1 cellular context compared by ENCODE assay signal in the genomic region with DNA sequence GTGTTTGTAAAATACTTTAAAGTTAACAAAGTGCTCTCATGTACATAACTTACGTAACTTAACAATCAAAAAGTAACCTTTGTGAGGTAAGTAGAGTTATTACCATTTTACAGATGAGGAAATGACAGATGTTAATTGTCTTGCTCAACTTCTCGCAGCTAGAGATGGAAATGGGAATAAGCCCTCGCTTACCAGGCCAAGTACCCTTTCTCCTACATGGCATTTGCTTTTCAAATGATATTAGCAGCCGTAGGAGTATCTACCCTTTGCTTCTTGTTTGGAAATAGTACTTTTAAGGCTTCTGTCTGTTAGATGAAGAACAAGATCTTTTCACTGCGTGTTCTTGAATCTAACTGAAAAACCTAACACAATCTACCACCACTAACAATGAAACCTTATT.
TF ChIP-seq lines count a peak whose summit lies in the region.

No MANE protein-coding gene starts in this region.

TF ChIP-seq in HepG2, 621 proteins besides CTCF, POLR2A, EP300 and RAD21 (continued from another document):
- TF ChIP-seq ZNF710 (CRISPR knock-in tag; IDR thresholded peaks at IDR 0.05; ENCODE audit: borderline replicate concordance), result no peak
- TF ChIP-seq, protein P1, sequence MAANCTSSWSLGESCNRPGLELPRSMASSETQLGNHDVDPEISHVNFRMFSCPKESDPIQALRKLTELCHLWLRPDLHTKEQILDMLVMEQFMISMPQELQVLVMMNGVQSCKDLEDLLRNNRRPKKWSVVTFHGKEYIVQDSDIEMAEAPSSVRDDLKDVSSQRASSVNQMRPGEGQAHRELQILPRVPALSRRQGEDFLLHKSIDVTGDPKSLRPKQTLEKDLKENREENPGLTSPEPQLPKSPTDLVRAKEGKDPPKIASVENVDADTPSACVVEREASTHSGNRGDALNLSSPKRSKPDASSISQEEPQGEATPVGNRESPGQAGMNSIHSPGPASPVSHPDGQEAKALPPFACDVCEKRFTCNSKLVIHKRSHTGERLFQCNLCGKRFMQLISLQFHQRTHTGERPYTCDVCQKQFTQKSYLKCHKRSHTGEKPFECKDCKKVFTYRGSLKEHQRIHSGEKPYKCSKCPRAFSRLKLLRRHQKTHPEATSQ (CRISPR knock-in tag; IDR thresholded peaks at IDR 0.05; ENCODE audit: borderline replicate concordance), result no peak
- TF ChIP-seq, protein P2, sequence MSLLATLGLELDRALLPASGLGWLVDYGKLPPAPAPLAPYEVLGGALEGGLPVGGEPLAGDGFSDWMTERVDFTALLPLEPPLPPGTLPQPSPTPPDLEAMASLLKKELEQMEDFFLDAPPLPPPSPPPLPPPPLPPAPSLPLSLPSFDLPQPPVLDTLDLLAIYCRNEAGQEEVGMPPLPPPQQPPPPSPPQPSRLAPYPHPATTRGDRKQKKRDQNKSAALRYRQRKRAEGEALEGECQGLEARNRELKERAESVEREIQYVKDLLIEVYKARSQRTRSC (CRISPR knock-in tag; IDR thresholded peaks at IDR 0.05; ENCODE audit: low read depth), result no peak
- TF ChIP-seq NONO (IDR thresholded peaks at IDR 0.05), result no peak
- TF ChIP-seq NONO (CRISPR knock-in tag; conservative IDR thresholded peaks at IDR 0.05), result no peak
- no peak for TF ChIP-seq ZFP36 (IDR thresholded peaks at IDR 0.05; ENCODE audit: borderline replicate concordance, low read depth, low read length, partially characterized antibody)
- no peak for TF ChIP-seq ZFP37 (CRISPR knock-in tag; IDR thresholded peaks at IDR 0.05; ENCODE audit: borderline replicate concordance)
- TF ChIP-seq RXRB (CRISPR knock-in tag; IDR thresholded peaks at IDR 0.05; ENCODE audit: borderline replicate concordance), result no peak
- no peak for TF ChIP-seq ELF1 (CRISPR knock-in tag; IDR thresholded peaks at IDR 0.05)
- no peak for TF ChIP-seq DMAP1 (CRISPR knock-in tag; IDR thresholded peaks at IDR 0.05)
- TF ChIP-seq HOXA9 (CRISPR knock-in tag; IDR thresholded peaks at IDR 0.05; ENCODE audit: borderline replicate concordance), result no peak
- no peak for TF ChIP-seq ZC3H13 (CRISPR knock-in tag; IDR thresholded peaks at IDR 0.05)
- TF ChIP-seq ZNF777 (CRISPR knock-in tag; IDR thresholded peaks at IDR 0.05), result no peak
- no peak for TF ChIP-seq ZNF260 (CRISPR knock-in tag; IDR thresholded peaks at IDR 0.05; ENCODE audit: borderline replicate concordance, low read depth)
- no peak for TF ChIP-seq WIZ (CRISPR knock-in tag; IDR thresholded peaks at IDR 0.05)
- no peak for TF ChIP-seq SUZ12 (IDR thresholded peaks at IDR 0.05; ENCODE audit: low read depth, low read length)
- TF ChIP-seq CBX2 (IDR thresholded peaks at IDR 0.05; ENCODE audit: low read depth, low read length), result no peak
- TF ChIP-seq CBX2 (CRISPR knock-in tag; IDR thresholded peaks at IDR 0.05; ENCODE audit: low read depth), result no peak
- TF ChIP-seq ZNF326 (CRISPR knock-in tag; IDR thresholded peaks at IDR 0.05; ENCODE audit: borderline replicate concordance), result no peak
TF ChIP-seq in HepG2: peak in this region for 0.
